ENCODE assay signal across 14 cellular contexts in genomic region chr9:129235041-129235930, GRCh38. TPM values are rescaled to one million over a fixed set of nuclear protein-coding genes. Genes with fewer than 3 reads are reported as not detected.
A peak's percentile ranks its signal among the peaks of the same experiment; 100 is the strongest.
DNase-seq lines count a peak whose midpoint lies in the region; ATAC-seq and TF ChIP-seq lines count a peak whose summit lies in the region.
"Had no signal": no experiment of that assay in that cellular context is flagged by ENCODE, and none has a peak within 500 bp of the region (broad histone marks: within the 10 kb centered on the region; RNA-seq: fewer than 3 reads in every experiment).

No MANE protein-coding gene starts in this region.

- no peak for ATAC-seq in natural killer cell
- ATAC-seq in GM21360 (IDR thresholded peaks at IDR 0.05; ENCODE audit: unreplicated experiment), result no peak
- ATAC-seq in GM19328 (IDR thresholded peaks at IDR 0.05; ENCODE audit: unreplicated experiment), result no peak
- no peak for ATAC-seq in GM18861 (IDR thresholded peaks at IDR 0.05; ENCODE audit: unreplicated experiment)
- ATAC-seq: gastrocnemius medialis had no signal

- no peak for TF ChIP-seq CTCF in natural killer cell (IDR thresholded peaks at IDR 0.05)

- H3K27me3 Mint-ChIP-seq in activated CD4-positive, alpha-beta T cell treated with anti-CD3 and anti-CD28 coated beads, Interleukin-2, amount 10 ng/mL, durations not matched to agents 7 days and 5 days, result no peaks in the 10 kb centered on the region
- H3K27me3 Mint-ChIP-seq in activated T-helper 2 cell treated with anti-CD3 and anti-CD28 coated beads, Interferon-gamma antibody, Interleukin-2, Interleukin-4, amounts not matched to agents 10 μg/mL and 5 μg/mL and 100 μg/mL, durations not matched to agents 14 hours and 24 hours and 36 hours (ENCODE audit: low read depth), result no peaks in the 10 kb centered on the region
- no peaks in the 10 kb centered on the region for H3K27me3 Mint-ChIP-seq in natural killer cell (ENCODE audit: low read depth in 2 of 2)

- peak overlapping the region; percentile 80 for H3K4me3 Mint-ChIP-seq in activated CD4-positive, alpha-beta T cell treated with anti-CD3 and anti-CD28 coated beads, Interleukin-2, amount 10 ng/mL, durations not matched to agents 7 days and 5 days
- H3K4me3 Mint-ChIP-seq in activated T-helper 2 cell treated with anti-CD3 and anti-CD28 coated beads, Interferon-gamma antibody, Interleukin-2, Interleukin-4, amounts not matched to agents 10 μg/mL and 5 μg/mL and 100 μg/mL, durations not matched to agents 14 hours and 24 hours and 36 hours (ENCODE audit: low read depth), result no peak overlapping the region
- H3K4me3 Mint-ChIP-seq in natural killer cell, result peak overlapping the region; percentile 60
- H3K4me3 Mint-ChIP-seq: H9 had no signal

- H3K9me3 Mint-ChIP-seq in activated CD4-positive, alpha-beta T cell treated with anti-CD3 and anti-CD28 coated beads, Interleukin-2, amount 10 ng/mL, durations not matched to agents 7 days and 5 days, result peaks cover 16% of the 10 kb centered on the region
- peaks cover 12% of the 10 kb centered on the region for H3K9me3 Mint-ChIP-seq in activated T-helper 2 cell treated with anti-CD3 and anti-CD28 coated beads, Interferon-gamma antibody, Interleukin-2, Interleukin-4, amounts not matched to agents 10 μg/mL and 5 μg/mL and 100 μg/mL, durations not matched to agents 14 hours and 24 hours and 36 hours
- peaks cover 4 to 8% of the 10 kb centered on the region in 2 donors for H3K9me3 Mint-ChIP-seq in natural killer cell
- H3K9me3 Mint-ChIP-seq: H9 had no signal

- peak overlapping the region; percentile 92 for H3K27ac Mint-ChIP-seq in activated CD4-positive, alpha-beta T cell treated with anti-CD3 and anti-CD28 coated beads, Interleukin-2, amount 10 ng/mL, durations not matched to agents 7 days and 5 days
- peak overlapping the region; percentile 47 for H3K27ac Mint-ChIP-seq in activated T-helper 2 cell treated with anti-CD3 and anti-CD28 coated beads, Interferon-gamma antibody, Interleukin-2, Interleukin-4, amounts not matched to agents 10 μg/mL and 5 μg/mL and 100 μg/mL, durations not matched to agents 14 hours and 24 hours and 36 hours
- peak overlapping the region in 1 of 2 donors; percentile 36 for H3K27ac Mint-ChIP-seq in natural killer cell

- no peak for DNase-seq in activated CD4-positive, alpha-beta T cell treated with anti-CD3 and anti-CD28 coated beads, Interleukin-2, amount 10 ng/mL, durations not matched to agents 7 days and 5 days
- no peak for DNase-seq in activated CD4-positive, alpha-beta T cell treated with anti-CD3 and anti-CD28 coated beads, Interleukin-2, amount 50 U/mL, for 4 hours
- DNase-seq in COLO668 (lab: John Stamatoyannopoulos, UW; ENCODE audit: unreplicated experiment) (peak; percentile 53), natural killer cell (no peak)
- no peak for DNase-seq in activated T-helper 2 cell treated with anti-CD3 and anti-CD28 coated beads, Interferon-gamma antibody, Interleukin-2, Interleukin-4, amounts not matched to agents 10 μg/mL and 5 μg/mL and 100 μg/mL, durations not matched to agents 14 hours and 24 hours and 36 hours (ENCODE audit: low spot score)
- DNase-seq: gastrocnemius medialis, GDM1, H9, mesenchymal stem cell, NCI-H2081, NCI-H526 had no signal

- POLR2A ChIA-PET in activated CD4-positive, alpha-beta T cell treated with anti-CD3 and anti-CD28 coated beads, Interleukin-2, amount 10 ng/mL, durations not matched to agents 7 days and 5 days (lab: Charles Lee), result interaction anchor here (0.6 kb wide), 1 partner anchor 9 kb away, joined by 5 read pairs; no protein-coding TSS in a partner anchor

- intact Hi-C loops in activated T-helper 2 cell treated with anti-CD3 and anti-CD28 coated beads, Interferon-gamma antibody, Interleukin-2, Interleukin-4, amounts not matched to agents 10 μg/mL and 5 μg/mL and 100 μg/mL, durations not matched to agents 14 hours and 24 hours and 36 hours (cut with micrococcal nuclease), result no loop called here
- intact Hi-C loops in natural killer cell (cut with micrococcal nuclease), result no loop called here

- peaks cover 57% of the 10 kb centered on the region for H3K4me1 Mint-ChIP-seq in activated CD4-positive, alpha-beta T cell treated with anti-CD3 and anti-CD28 coated beads, Interleukin-2, amount 10 ng/mL, durations not matched to agents 7 days and 5 days
- H3K4me1 Mint-ChIP-seq in activated T-helper 2 cell treated with anti-CD3 and anti-CD28 coated beads, Interferon-gamma antibody, Interleukin-2, Interleukin-4, amounts not matched to agents 10 μg/mL and 5 μg/mL and 100 μg/mL, durations not matched to agents 14 hours and 24 hours and 36 hours (ENCODE audit: low read depth), result peaks cover 37% of the 10 kb centered on the region
- peaks cover 11 to 48% of the 10 kb centered on the region in 2 donors for H3K4me1 Mint-ChIP-seq in natural killer cell

- H3K36me3 Mint-ChIP-seq in activated CD4-positive, alpha-beta T cell treated with anti-CD3 and anti-CD28 coated beads, Interleukin-2, amount 10 ng/mL, durations not matched to agents 7 days and 5 days (ENCODE audit: low read depth), result peaks cover 17% of the 10 kb centered on the region
- peaks cover 3% of the 10 kb centered on the region for H3K36me3 Mint-ChIP-seq in activated T-helper 2 cell treated with anti-CD3 and anti-CD28 coated beads, Interferon-gamma antibody, Interleukin-2, Interleukin-4, amounts not matched to agents 10 μg/mL and 5 μg/mL and 100 μg/mL, durations not matched to agents 14 hours and 24 hours and 36 hours (ENCODE audit: low read depth)
- H3K36me3 Mint-ChIP-seq in natural killer cell, result no peaks in the 10 kb centered on the region

- CTCF ChIA-PET in activated CD4-positive, alpha-beta T cell treated with anti-CD3 and anti-CD28 coated beads, Interleukin-2, amount 10 ng/mL, durations not matched to agents 7 days and 5 days (lab: Charles Lee), result interaction anchor here (1.0 to 3.0 kb wide), 2 partner anchors 11 to 60 kb away, joined by 3 to 8 read pairs; no protein-coding TSS in a partner anchor

RNA-seq across cellular contexts. Expression of gene IER5L, which starts 57.2 kb away (rescaled TPM):
- 1 to 10 TPM; 1.8 to 2.3 TPM for total RNA-seq in activated CD4-positive, alpha-beta T cell treated with anti-CD3 and anti-CD28 coated beads, Interleukin-2, amount 10 ng/mL, durations not matched to agents 7 days and 5 days
- 8.6 and 9.3 TPM in 2 replicates for total RNA-seq in activated T-helper 2 cell treated with anti-CD3 and anti-CD28 coated beads, Interferon-gamma antibody, Interleukin-2, Interleukin-4, amounts not matched to agents 10 μg/mL and 5 μg/mL and 100 μg/mL, durations not matched to agents 14 hours and 24 hours and 36 hours
- 1 to 10 TPM; 1.4 to 3.9 (median 2.8) TPM for total RNA-seq in natural killer cell
